1 cellular context compared by ENCODE assay signal in the genomic region with DNA sequence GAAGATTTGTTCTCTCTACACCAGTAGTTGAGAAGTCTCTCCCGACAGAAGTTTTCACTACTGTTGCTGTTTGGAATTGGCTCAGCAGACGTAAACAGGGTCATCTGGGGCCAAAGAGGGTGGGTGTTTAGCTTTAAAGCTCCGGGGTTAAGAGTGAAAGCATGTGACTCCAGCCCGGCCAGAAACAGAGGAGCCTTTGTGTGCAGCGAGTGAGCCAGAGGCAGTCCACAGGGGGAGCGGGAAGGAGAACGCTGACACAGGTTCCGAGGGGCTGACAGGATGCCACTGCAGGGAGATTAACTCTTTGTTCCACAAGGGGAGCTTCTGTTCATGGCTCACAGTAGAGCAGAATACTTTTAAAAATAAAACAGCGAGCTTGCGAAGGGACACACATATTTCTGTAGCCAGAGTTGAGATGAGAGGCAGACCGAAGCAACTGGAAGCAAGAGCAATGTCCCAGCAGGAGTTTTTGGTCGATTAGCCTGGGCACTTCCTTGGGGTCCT.
TF ChIP-seq lines count a peak whose summit lies in the region.

No MANE protein-coding gene starts in this region.

TF ChIP-seq in HepG2, 621 proteins besides CTCF, POLR2A, EP300 and RAD21 (continued from another document and continues in another):
- TF ChIP-seq, protein P1, sequence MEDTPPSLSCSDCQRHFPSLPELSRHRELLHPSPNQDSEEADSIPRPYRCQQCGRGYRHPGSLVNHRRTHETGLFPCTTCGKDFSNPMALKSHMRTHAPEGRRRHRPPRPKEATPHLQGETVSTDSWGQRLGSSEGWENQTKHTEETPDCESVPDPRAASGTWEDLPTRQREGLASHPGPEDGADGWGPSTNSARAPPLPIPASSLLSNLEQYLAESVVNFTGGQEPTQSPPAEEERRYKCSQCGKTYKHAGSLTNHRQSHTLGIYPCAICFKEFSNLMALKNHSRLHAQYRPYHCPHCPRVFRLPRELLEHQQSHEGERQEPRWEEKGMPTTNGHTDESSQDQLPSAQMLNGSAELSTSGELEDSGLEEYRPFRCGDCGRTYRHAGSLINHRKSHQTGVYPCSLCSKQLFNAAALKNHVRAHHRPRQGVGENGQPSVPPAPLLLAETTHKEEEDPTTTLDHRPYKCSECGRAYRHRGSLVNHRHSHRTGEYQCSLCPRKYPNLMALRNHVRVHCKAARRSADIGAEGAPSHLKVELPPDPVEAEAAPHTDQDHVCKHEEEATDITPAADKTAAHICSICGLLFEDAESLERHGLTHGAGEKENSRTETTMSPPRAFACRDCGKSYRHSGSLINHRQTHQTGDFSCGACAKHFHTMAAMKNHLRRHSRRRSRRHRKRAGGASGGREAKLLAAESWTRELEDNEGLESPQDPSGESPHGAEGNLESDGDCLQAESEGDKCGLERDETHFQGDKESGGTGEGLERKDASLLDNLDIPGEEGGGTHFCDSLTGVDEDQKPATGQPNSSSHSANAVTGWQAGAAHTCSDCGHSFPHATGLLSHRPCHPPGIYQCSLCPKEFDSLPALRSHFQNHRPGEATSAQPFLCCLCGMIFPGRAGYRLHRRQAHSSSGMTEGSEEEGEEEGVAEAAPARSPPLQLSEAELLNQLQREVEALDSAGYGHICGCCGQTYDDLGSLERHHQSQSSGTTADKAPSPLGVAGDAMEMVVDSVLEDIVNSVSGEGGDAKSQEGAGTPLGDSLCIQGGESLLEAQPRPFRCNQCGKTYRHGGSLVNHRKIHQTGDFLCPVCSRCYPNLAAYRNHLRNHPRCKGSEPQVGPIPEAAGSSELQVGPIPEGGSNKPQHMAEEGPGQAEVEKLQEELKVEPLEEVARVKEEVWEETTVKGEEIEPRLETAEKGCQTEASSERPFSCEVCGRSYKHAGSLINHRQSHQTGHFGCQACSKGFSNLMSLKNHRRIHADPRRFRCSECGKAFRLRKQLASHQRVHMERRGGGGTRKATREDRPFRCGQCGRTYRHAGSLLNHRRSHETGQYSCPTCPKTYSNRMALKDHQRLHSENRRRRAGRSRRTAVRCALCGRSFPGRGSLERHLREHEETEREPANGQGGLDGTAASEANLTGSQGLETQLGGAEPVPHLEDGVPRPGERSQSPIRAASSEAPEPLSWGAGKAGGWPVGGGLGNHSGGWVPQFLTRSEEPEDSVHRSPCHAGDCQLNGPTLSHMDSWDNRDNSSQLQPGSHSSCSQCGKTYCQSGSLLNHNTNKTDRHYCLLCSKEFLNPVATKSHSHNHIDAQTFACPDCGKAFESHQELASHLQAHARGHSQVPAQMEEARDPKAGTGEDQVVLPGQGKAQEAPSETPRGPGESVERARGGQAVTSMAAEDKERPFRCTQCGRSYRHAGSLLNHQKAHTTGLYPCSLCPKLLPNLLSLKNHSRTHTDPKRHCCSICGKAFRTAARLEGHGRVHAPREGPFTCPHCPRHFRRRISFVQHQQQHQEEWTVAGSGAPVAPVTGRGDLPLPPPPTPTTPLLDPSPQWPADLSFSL (CRISPR knock-in tag; IDR thresholded peaks at IDR 0.05): no peak
- TF ChIP-seq, protein P2, sequence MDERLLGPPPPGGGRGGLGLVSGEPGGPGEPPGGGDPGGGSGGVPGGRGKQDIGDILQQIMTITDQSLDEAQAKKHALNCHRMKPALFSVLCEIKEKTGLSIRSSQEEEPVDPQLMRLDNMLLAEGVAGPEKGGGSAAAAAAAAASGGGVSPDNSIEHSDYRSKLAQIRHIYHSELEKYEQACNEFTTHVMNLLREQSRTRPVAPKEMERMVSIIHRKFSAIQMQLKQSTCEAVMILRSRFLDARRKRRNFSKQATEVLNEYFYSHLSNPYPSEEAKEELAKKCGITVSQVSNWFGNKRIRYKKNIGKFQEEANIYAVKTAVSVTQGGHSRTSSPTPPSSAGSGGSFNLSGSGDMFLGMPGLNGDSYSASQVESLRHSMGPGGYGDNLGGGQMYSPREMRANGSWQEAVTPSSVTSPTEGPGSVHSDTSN (CRISPR knock-in tag; IDR thresholded peaks at IDR 0.05): no peak
- TF ChIP-seq ZNF788 (CRISPR knock-in tag; IDR thresholded peaks at IDR 0.05; ENCODE audit: borderline replicate concordance): peak; percentile 96
- 0 out of 2 replicates have a peak, but pooled peaks have one; percentile 61 for TF ChIP-seq KMT2B (CRISPR knock-in tag; IDR thresholded peaks at IDR 0.05)
- TF ChIP-seq PAX8 (CRISPR knock-in tag; IDR thresholded peaks at IDR 0.05; ENCODE audit: borderline replicate concordance): no peak
- no peak for TF ChIP-seq MTF1 (CRISPR knock-in tag; IDR thresholded peaks at IDR 0.05)
- no peak for TF ChIP-seq ZNF484 (CRISPR knock-in tag; IDR thresholded peaks at IDR 0.05; ENCODE audit: borderline replicate concordance, low read depth)
- peak; percentile 29 for TF ChIP-seq STAG1 (CRISPR knock-in tag; IDR thresholded peaks at IDR 0.05)
- peak; percentile 49; the same call in 1 of the 2 replicates for TF ChIP-seq TAF1 (CRISPR knock-in tag; IDR thresholded peaks at IDR 0.05)
- TF ChIP-seq ZNF343 (CRISPR knock-in tag; IDR thresholded peaks at IDR 0.05): no peak
- no peak for TF ChIP-seq ZBTB3 (CRISPR knock-in tag; IDR thresholded peaks at IDR 0.05; ENCODE audit: borderline replicate concordance, low read depth)
- TF ChIP-seq ZNF280B (CRISPR knock-in tag; IDR thresholded peaks at IDR 0.05; ENCODE audit: borderline replicate concordance): no peak
- no peak for TF ChIP-seq ZKSCAN1 (IDR thresholded peaks at IDR 0.05; ENCODE audit: low read length)
- 0 out of 2 replicates have a peak, but pooled peaks have one; percentile 43 for TF ChIP-seq ZNF264 (CRISPR knock-in tag; IDR thresholded peaks at IDR 0.05)
- no peak for TF ChIP-seq ZNF138 (CRISPR knock-in tag; IDR thresholded peaks at IDR 0.05; ENCODE audit: low read depth)
- TF ChIP-seq TGIF2 (CRISPR knock-in tag; IDR thresholded peaks at IDR 0.05): no peak
- TF ChIP-seq, protein P3, sequence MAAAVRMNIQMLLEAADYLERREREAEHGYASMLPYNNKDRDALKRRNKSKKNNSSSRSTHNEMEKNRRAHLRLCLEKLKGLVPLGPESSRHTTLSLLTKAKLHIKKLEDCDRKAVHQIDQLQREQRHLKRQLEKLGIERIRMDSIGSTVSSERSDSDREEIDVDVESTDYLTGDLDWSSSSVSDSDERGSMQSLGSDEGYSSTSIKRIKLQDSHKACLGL (CRISPR knock-in tag; IDR thresholded peaks at IDR 0.05): no peak
- TF ChIP-seq ZNF598 (CRISPR knock-in tag; IDR thresholded peaks at IDR 0.05; ENCODE audit: borderline replicate concordance): no peak
- TF ChIP-seq THAP11 (CRISPR knock-in tag; IDR thresholded peaks at IDR 0.05): peak; percentile 62
- peak; percentile 69 for TF ChIP-seq POLR2G (IDR thresholded peaks at IDR 0.05; ENCODE audit: low read depth, low read length)
- no peak for TF ChIP-seq ZNF263 (CRISPR knock-in tag; IDR thresholded peaks at IDR 0.05)
- peak; percentile 23; the same call in 1 of the 2 replicates for TF ChIP-seq XBP1 (CRISPR knock-in tag; IDR thresholded peaks at IDR 0.05)
- TF ChIP-seq MXD4 (CRISPR knock-in tag; IDR thresholded peaks at IDR 0.05): peak; percentile 40; the same call in 1 of the 2 replicates
- TF ChIP-seq ZSCAN21 (CRISPR knock-in tag; IDR thresholded peaks at IDR 0.05; ENCODE audit: borderline replicate concordance): peak; percentile 70
- 0 out of 2 replicates have a peak, but pooled peaks have one; percentile 3 for TF ChIP-seq CREB1 (IDR thresholded peaks at IDR 0.05)
- peak; percentile 71 for TF ChIP-seq CREB1 (CRISPR knock-in tag; IDR thresholded peaks at IDR 0.05)
- peak; percentile 88 for TF ChIP-seq GATAD2A (CRISPR knock-in tag; IDR thresholded peaks at IDR 0.05)
- TF ChIP-seq BRD4 (CRISPR knock-in tag; IDR thresholded peaks at IDR 0.05): no peak
- TF ChIP-seq ZNF589 (CRISPR knock-in tag; conservative IDR thresholded peaks at IDR 0.05): no peak
- TF ChIP-seq TCF7 (IDR thresholded peaks at IDR 0.05; ENCODE audit: low read depth): peak; percentile 65
- peak; percentile 86; the same call in 1 of the 3 replicates for TF ChIP-seq MXI1 (IDR thresholded peaks at IDR 0.05; ENCODE audit: borderline replicate concordance, low read depth, low read length)
- no peak for TF ChIP-seq ZNF235 (CRISPR knock-in tag; IDR thresholded peaks at IDR 0.05; ENCODE audit: borderline replicate concordance)
- no peak for TF ChIP-seq SETDB1 (CRISPR knock-in tag; IDR thresholded peaks at IDR 0.05; ENCODE audit: borderline replicate concordance)
- TF ChIP-seq ZNF550 (CRISPR knock-in tag; IDR thresholded peaks at IDR 0.05; ENCODE audit: borderline replicate concordance): no peak
- TF ChIP-seq, protein P4, sequence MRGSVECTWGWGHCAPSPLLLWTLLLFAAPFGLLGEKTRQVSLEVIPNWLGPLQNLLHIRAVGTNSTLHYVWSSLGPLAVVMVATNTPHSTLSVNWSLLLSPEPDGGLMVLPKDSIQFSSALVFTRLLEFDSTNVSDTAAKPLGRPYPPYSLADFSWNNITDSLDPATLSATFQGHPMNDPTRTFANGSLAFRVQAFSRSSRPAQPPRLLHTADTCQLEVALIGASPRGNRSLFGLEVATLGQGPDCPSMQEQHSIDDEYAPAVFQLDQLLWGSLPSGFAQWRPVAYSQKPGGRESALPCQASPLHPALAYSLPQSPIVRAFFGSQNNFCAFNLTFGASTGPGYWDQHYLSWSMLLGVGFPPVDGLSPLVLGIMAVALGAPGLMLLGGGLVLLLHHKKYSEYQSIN (CRISPR knock-in tag; IDR thresholded peaks at IDR 0.05; ENCODE audit: borderline replicate concordance): no peak
- TF ChIP-seq ZNF3 (CRISPR knock-in tag; IDR thresholded peaks at IDR 0.05): no peak
- TF ChIP-seq JDP2 (CRISPR knock-in tag; IDR thresholded peaks at IDR 0.05; ENCODE audit: borderline replicate concordance): no peak
- no peak for TF ChIP-seq ZNF572 (CRISPR knock-in tag; IDR thresholded peaks at IDR 0.05)
- no peak for TF ChIP-seq GTF3A (CRISPR knock-in tag; conservative IDR thresholded peaks at IDR 0.05)
- TF ChIP-seq, protein P5, sequence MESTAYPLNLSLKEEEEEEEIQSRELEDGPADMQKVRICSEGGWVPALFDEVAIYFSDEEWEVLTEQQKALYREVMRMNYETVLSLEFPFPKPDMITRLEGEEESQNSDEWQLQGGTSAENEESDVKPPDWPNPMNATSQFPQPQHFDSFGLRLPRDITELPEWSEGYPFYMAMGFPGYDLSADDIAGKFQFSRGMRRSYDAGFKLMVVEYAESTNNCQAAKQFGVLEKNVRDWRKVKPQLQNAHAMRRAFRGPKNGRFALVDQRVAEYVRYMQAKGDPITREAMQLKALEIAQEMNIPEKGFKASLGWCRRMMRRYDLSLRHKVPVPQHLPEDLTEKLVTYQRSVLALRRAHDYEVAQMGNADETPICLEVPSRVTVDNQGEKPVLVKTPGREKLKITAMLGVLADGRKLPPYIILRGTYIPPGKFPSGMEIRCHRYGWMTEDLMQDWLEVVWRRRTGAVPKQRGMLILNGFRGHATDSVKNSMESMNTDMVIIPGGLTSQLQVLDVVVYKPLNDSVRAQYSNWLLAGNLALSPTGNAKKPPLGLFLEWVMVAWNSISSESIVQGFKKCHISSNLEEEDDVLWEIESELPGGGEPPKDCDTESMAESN (CRISPR knock-in tag; conservative IDR thresholded peaks at IDR 0.05): 0 out of 2 replicates have a peak, but pooled peaks have one; percentile 51
- TF ChIP-seq HOXA7 (CRISPR knock-in tag; IDR thresholded peaks at IDR 0.05): no peak
- TF ChIP-seq ARNT (IDR thresholded peaks at IDR 0.05): no peak
- TF ChIP-seq ZSCAN30 (CRISPR knock-in tag; IDR thresholded peaks at IDR 0.05): no peak
- TF ChIP-seq ZBTB7A (CRISPR knock-in tag; IDR thresholded peaks at IDR 0.05): no peak
- no peak for TF ChIP-seq ZNF713 (CRISPR knock-in tag; IDR thresholded peaks at IDR 0.05)
- no peak for TF ChIP-seq ZNF75D (CRISPR knock-in tag; IDR thresholded peaks at IDR 0.05; ENCODE audit: borderline replicate concordance)
- 0 out of 2 replicates have a peak, but pooled peaks have one; percentile 3 for TF ChIP-seq MEIS1 (CRISPR knock-in tag; IDR thresholded peaks at IDR 0.05; ENCODE audit: borderline replicate concordance)
- TF ChIP-seq KDM4B (CRISPR knock-in tag; IDR thresholded peaks at IDR 0.05): peak; percentile 75; the same call in 1 of the 2 replicates
- no peak for TF ChIP-seq ZSCAN22 (CRISPR knock-in tag; IDR thresholded peaks at IDR 0.05)
- TF ChIP-seq RBAK (CRISPR knock-in tag; IDR thresholded peaks at IDR 0.05): no peak
- TF ChIP-seq FOXM1 (CRISPR knock-in tag; IDR thresholded peaks at IDR 0.05): no peak
- TF ChIP-seq ZFP62 (CRISPR knock-in tag; IDR thresholded peaks at IDR 0.05): no peak
- TF ChIP-seq ZZZ3 (CRISPR knock-in tag; IDR thresholded peaks at IDR 0.05; ENCODE audit: borderline replicate concordance): no peak
- no peak for TF ChIP-seq SUZ12 (IDR thresholded peaks at IDR 0.05; ENCODE audit: low read depth, low read length)
- TF ChIP-seq ELF3 (CRISPR knock-in tag; IDR thresholded peaks at IDR 0.05): peak; percentile 49; the same call in 1 of the 2 replicates
- TF ChIP-seq MTF2 (CRISPR knock-in tag; IDR thresholded peaks at IDR 0.05; ENCODE audit: borderline replicate concordance): no peak
- TF ChIP-seq TFDP1 (CRISPR knock-in tag; IDR thresholded peaks at IDR 0.05; ENCODE audit: borderline replicate concordance): peak; percentile 78; the same call in 1 of the 2 replicates
- TF ChIP-seq, protein P6, sequence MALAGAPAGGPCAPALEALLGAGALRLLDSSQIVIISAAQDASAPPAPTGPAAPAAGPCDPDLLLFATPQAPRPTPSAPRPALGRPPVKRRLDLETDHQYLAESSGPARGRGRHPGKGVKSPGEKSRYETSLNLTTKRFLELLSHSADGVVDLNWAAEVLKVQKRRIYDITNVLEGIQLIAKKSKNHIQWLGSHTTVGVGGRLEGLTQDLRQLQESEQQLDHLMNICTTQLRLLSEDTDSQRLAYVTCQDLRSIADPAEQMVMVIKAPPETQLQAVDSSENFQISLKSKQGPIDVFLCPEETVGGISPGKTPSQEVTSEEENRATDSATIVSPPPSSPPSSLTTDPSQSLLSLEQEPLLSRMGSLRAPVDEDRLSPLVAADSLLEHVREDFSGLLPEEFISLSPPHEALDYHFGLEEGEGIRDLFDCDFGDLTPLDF (CRISPR knock-in tag; IDR thresholded peaks at IDR 0.05): no peak; the same call in 1 of the 2 replicates
- TF ChIP-seq ZNF432 (CRISPR knock-in tag; IDR thresholded peaks at IDR 0.05; ENCODE audit: borderline replicate concordance): no peak
- TF ChIP-seq ZNF777 (CRISPR knock-in tag; IDR thresholded peaks at IDR 0.05): no peak
- no peak for TF ChIP-seq ZNF274 (CRISPR knock-in tag; IDR thresholded peaks at IDR 0.05)
